2 cellular contexts compared by ENCODE assay signal in the genomic region with DNA sequence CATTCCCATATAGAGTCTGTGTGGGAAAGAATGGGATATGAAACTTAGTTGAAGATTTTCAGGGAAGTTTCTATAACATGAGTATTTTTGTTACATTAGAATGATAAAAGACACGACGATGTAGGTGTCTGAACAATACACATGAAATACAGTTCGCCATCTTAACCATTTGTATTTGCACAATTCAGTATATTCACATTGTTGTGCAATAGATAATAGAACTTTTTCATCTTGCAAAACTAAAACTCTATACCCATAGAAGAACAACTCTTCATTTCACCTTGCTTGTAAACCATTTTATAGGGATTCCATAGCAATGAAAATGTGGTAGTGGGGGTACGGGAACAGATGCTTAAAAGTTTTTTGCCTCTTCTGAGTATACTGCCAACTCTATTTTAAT.
TF ChIP-seq lines count a peak whose summit lies in the region.

No MANE protein-coding gene starts in this region.

TF ChIP-seq in HepG2, 621 proteins besides CTCF, POLR2A, EP300 and RAD21:
- TF ChIP-seq CEBPB (IDR thresholded peaks at IDR 0.05; ENCODE audit: borderline replicate concordance, low read depth, low read length) (peak; percentile 65; the same call in 1 of the 2 replicates), PLRG1 (conservative IDR thresholded peaks at IDR 0.05) (no peak)

TF ChIP-seq in K562, 482 proteins besides CTCF, POLR2A, EP300 and RAD21:
- TF ChIP-seq TOE1 (IDR thresholded peaks at IDR 0.05; ENCODE audit: borderline replicate concordance): no peak
- TF ChIP-seq TOE1 (CRISPR knock-in tag; IDR thresholded peaks at IDR 0.05; ENCODE audit: borderline replicate concordance, low read depth): no peak
- TF ChIP-seq CEBPG (CRISPR knock-in tag; IDR thresholded peaks at IDR 0.05): no peak
- peak in 1 of 2 experiments; percentile 68; a peak in 2 of 4 replicates for TF ChIP-seq CEBPG (tag; conservative IDR thresholded peaks at IDR 0.05 in 1 of 2, IDR thresholded peaks at IDR 0.05 in 1 of 2)
- peak; percentile 64 for TF ChIP-seq CEBPB (tag; IDR thresholded peaks at IDR 0.05)
